In the genomic region with DNA sequence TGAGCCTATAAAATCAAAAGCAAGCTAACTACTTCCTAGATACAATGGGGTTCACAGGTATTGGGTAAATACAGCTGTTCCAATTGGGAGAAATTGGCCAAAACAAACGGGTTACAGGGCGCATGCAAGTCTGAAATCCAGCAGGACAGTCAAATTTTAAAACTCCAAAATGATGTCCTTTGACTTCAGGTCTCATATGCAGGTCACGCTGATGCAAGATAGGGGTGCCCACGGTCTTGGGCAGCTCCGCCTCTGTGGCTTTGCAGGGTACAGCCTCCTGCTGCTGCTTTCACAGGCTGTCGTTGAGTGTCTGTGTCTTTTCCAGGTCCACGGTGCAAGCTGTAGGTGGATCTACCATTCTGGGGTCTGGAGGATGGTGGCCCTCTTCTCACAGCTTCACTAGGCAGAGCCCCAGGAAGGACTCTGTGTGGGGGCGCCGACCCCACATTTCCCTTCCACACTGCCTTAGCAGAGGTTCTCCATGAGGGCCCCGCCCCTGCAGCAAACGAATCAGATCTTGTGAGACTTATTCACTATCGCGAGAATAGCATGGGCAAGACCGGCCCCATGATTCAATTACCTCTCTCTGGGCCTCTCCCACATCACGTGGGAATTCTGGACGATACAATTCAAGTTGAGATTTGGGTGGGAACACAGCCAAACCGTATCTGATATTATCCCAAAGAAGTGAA, we compare ENCODE assay signal across 1 cellular context.
TF ChIP-seq lines count a peak whose summit lies in the region.

No MANE protein-coding gene starts in this region.

TF ChIP-seq in HepG2, 621 proteins besides CTCF, POLR2A, EP300 and RAD21:
- TF ChIP-seq CHD2 (IDR thresholded peaks at IDR 0.05; ENCODE audit: low read depth, low read length) (peak; percentile 88), DMTF1 (CRISPR knock-in tag; IDR thresholded peaks at IDR 0.05) (no peak), TFAP4 (IDR thresholded peaks at IDR 0.05; ENCODE audit: borderline replicate concordance, low read depth) (peak; percentile 37; the same call in 1 of the 2 replicates)
